9 cellular contexts compared by ENCODE assay signal in genomic region chr17:42674755-42675347, GRCh38. TPM values are rescaled to one million over a fixed set of nuclear protein-coding genes. Genes with fewer than 3 reads are reported as not detected.
DNase-seq lines count a peak whose midpoint lies in the region; ATAC-seq and TF ChIP-seq lines count a peak whose summit lies in the region.
"Had no signal": no experiment of that assay in that cellular context is flagged by ENCODE, and none has a peak within 500 bp of the region (broad histone marks: within the 10 kb centered on the region; RNA-seq: fewer than 3 reads in every experiment).

No MANE protein-coding gene starts in this region.

- H3K27me3 ChIP-seq in WERI-Rb-1 (ENCODE audit: insufficient read depth, low read depth, severe bottlenecking) (no peaks in the 10 kb centered on the region), transverse colon (no peaks in the 10 kb centered on the region)
- H3K27me3 ChIP-seq: adrenal gland had no signal

- 30% methylated on average over 6 of the region's 9 CpGs; no CpG with 5 or more reads in 1 of the 2 donors for WGBS in transverse colon (ENCODE audit: low coverage in 1 of 2), 2 donors

- H3K36me3 ChIP-seq in WERI-Rb-1: peaks cover 48% of the 10 kb centered on the region
- H3K36me3 ChIP-seq in transverse colon: no peaks in the 10 kb centered on the region

- CTCF ChIA-PET in activated CD4-positive, alpha-beta memory T cell treated with anti-CD3 and anti-CD28 coated beads, Interleukin-2, amount 10 ng/mL, durations not matched to agents 7 days and 5 days (lab: Charles Lee): interaction anchor here (0.6 to 2.2 kb wide), 4 partner anchors 14 to 96 kb away, joined by 3 to 6 read pairs (median 4); partner anchors contain the start of gene TUBG1
- CTCF ChIA-PET in activated CD4-positive, alpha-beta memory T cell treated with anti-CD3 and anti-CD28 coated beads for 36 hours (lab: Charles Lee): interaction anchor here (1.0 to 2.2 kb wide), 5 partner anchors 9 to 96 kb away, joined by 4 to 9 read pairs (median 6); no protein-coding TSS in a partner anchor

- H3K27me3 Mint-ChIP-seq in activated CD4-positive, alpha-beta memory T cell treated with anti-CD3 and anti-CD28 coated beads, Interleukin-2, amount 10 ng/mL, durations not matched to agents 7 days and 5 days: peaks cover 49% of the 10 kb centered on the region
- H3K27me3 Mint-ChIP-seq in activated CD4-positive, alpha-beta memory T cell treated with anti-CD3 and anti-CD28 coated beads for 36 hours: peaks cover 43% of the 10 kb centered on the region

- peak overlapping the region; percentile 5 for H3K4me3 Mint-ChIP-seq in activated CD4-positive, alpha-beta memory T cell treated with anti-CD3 and anti-CD28 coated beads, Interleukin-2, amount 10 ng/mL, durations not matched to agents 7 days and 5 days
- H3K4me3 Mint-ChIP-seq in activated CD4-positive, alpha-beta memory T cell treated with anti-CD3 and anti-CD28 coated beads for 36 hours: no peak overlapping the region

- no peak for DNase-seq in activated CD4-positive, alpha-beta memory T cell treated with anti-CD3 and anti-CD28 coated beads, Interleukin-2, amount 10 ng/mL, durations not matched to agents 7 days and 5 days
- no peak for DNase-seq in activated CD4-positive, alpha-beta memory T cell treated with anti-CD3 and anti-CD28 coated beads for 36 hours
- peak; percentile 70 for DNase-seq in WERI-Rb-1
- DNase-seq in iPS-NIHi7 (ENCODE audit: extremely low spot score): peak; percentile 68
- DNase-seq in transverse colon: peak; percentile 32
- no peak for DNase-seq in globus pallidus (ENCODE audit: low spot score)

- H3K9me3 ChIP-seq in WERI-Rb-1 (ENCODE audit: severe bottlenecking) (no peaks in the 10 kb centered on the region), transverse colon (no peaks in the 10 kb centered on the region)
- H3K9me3 ChIP-seq: adrenal gland had no signal

- peaks cover 46% of the 10 kb centered on the region for H3K4me1 Mint-ChIP-seq in activated CD4-positive, alpha-beta memory T cell treated with anti-CD3 and anti-CD28 coated beads, Interleukin-2, amount 10 ng/mL, durations not matched to agents 7 days and 5 days
- peaks cover 50% of the 10 kb centered on the region for H3K4me1 Mint-ChIP-seq in activated CD4-positive, alpha-beta memory T cell treated with anti-CD3 and anti-CD28 coated beads for 36 hours (ENCODE audit: low read depth)

- peak overlapping the region; percentile 96 for H3K4me3 ChIP-seq in WERI-Rb-1 (ENCODE audit: low read depth, low read length)
- peak overlapping the region; percentile 75 to 91 (median 85) for H3K4me3 ChIP-seq in transverse colon

- ATAC-seq in HG03025 (IDR thresholded peaks at IDR 0.05; ENCODE audit: low FRiP score, unreplicated experiment): no peak
- no peak for ATAC-seq in HG03460 (IDR thresholded peaks at IDR 0.05; ENCODE audit: unreplicated experiment)

- no peaks in the 10 kb centered on the region for H3K9me3 Mint-ChIP-seq in activated CD4-positive, alpha-beta memory T cell treated with anti-CD3 and anti-CD28 coated beads, Interleukin-2, amount 10 ng/mL, durations not matched to agents 7 days and 5 days
- H3K9me3 Mint-ChIP-seq in activated CD4-positive, alpha-beta memory T cell treated with anti-CD3 and anti-CD28 coated beads for 36 hours: no peaks in the 10 kb centered on the region

- no peak for TF ChIP-seq EP300 in transverse colon (IDR thresholded peaks at IDR 0.05; ENCODE audit: low read depth)

- intact Hi-C loops in activated CD4-positive, alpha-beta memory T cell treated with anti-CD3 and anti-CD28 coated beads for 36 hours (cut with micrococcal nuclease): loop anchor here (5.0 to 10.0 kb wide), 2 partner anchors 138 to 390 kb away; partner anchors contain the start of genes NAGLU and STAT5A
- intact Hi-C loops in transverse colon (cut with DNase I; ENCODE audit: low total_unique reads): no loop called here

- no peaks in the 10 kb centered on the region for H3K36me3 Mint-ChIP-seq in activated CD4-positive, alpha-beta memory T cell treated with anti-CD3 and anti-CD28 coated beads, Interleukin-2, amount 10 ng/mL, durations not matched to agents 7 days and 5 days (ENCODE audit: low read depth)
- H3K36me3 Mint-ChIP-seq in activated CD4-positive, alpha-beta memory T cell treated with anti-CD3 and anti-CD28 coated beads for 36 hours: no peaks in the 10 kb centered on the region

- TF ChIP-seq POLR2A in transverse colon (IDR thresholded peaks at IDR 0.05): no peak

- POLR2A ChIA-PET in activated CD4-positive, alpha-beta memory T cell treated with anti-CD3 and anti-CD28 coated beads, Interleukin-2, amount 10 ng/mL, durations not matched to agents 7 days and 5 days (lab: Charles Lee): interaction anchor here (1.1 kb wide), 1 partner anchor 65 kb away, joined by 4 read pairs; the partner anchor contains the start of genes RETREG3 and TUBG1
- POLR2A ChIA-PET in activated CD4-positive, alpha-beta memory T cell treated with anti-CD3 and anti-CD28 coated beads for 36 hours (lab: Charles Lee): no interaction called here

- peak overlapping the region; percentile 88 for H3K27ac ChIP-seq in WERI-Rb-1
- H3K27ac ChIP-seq in transverse colon: peak overlapping the region; percentile 92 to 98 (median 96)

- in situ Hi-C loops in transverse colon (cut with MboI; ENCODE audit: low pct_ligation_motif_present in 1 of 4, low pct_unique_long_range_greater_than_20kb in 1 of 4, low sequenced_read_pairs in 3 of 4): loop anchor here in 3 of 4 donors (25.0 kb wide), 1 partner anchor 88 kb away; the partner anchor contains the start of gene PSMC3IP (in 3 of the 3)

- peaks cover 21 to 63% (median 50%) of the 10 kb centered on the region in 4 donors for H3K4me1 ChIP-seq in transverse colon

- H3K27ac Mint-ChIP-seq in activated CD4-positive, alpha-beta memory T cell treated with anti-CD3 and anti-CD28 coated beads, Interleukin-2, amount 10 ng/mL, durations not matched to agents 7 days and 5 days: no peak overlapping the region
- H3K27ac Mint-ChIP-seq in activated CD4-positive, alpha-beta memory T cell treated with anti-CD3 and anti-CD28 coated beads for 36 hours: no peak overlapping the region

- TF ChIP-seq CTCF in WERI-Rb-1 (IDR thresholded peaks at IDR 0.05; ENCODE audit: low read depth, low read length) (no peak), transverse colon (IDR thresholded peaks at IDR 0.05) (no peak)

RNA-seq across cellular contexts. Expression of gene PLEKHH3, which starts 1.9 kb away (rescaled TPM):
- 1 to 10 TPM; 1.8 to 3.1 TPM for total RNA-seq in activated CD4-positive, alpha-beta memory T cell treated with anti-CD3 and anti-CD28 coated beads, Interleukin-2, amount 10 ng/mL, durations not matched to agents 7 days and 5 days
- 1 to 10 TPM; 1.1 to 1.2 TPM for total RNA-seq in activated CD4-positive, alpha-beta memory T cell treated with anti-CD3 and anti-CD28 coated beads for 36 hours
- 10 to 100 TPM in 2 of 4 donors, 1 to 10 TPM in 2; 5.8 to 29.9 (median 9.9) TPM for total RNA-seq in transverse colon

RNA-seq across cellular contexts. Expression of gene CCR10, which starts 6.8 kb away (rescaled TPM):
- 1 to 10 TPM in 1 of 2 experiments, under 1 TPM in 1; 0.68 to 1.1 TPM for total RNA-seq in activated CD4-positive, alpha-beta memory T cell treated with anti-CD3 and anti-CD28 coated beads, Interleukin-2, amount 10 ng/mL, durations not matched to agents 7 days and 5 days
- under 1 TPM; 0.38 to 0.65 TPM for total RNA-seq in activated CD4-positive, alpha-beta memory T cell treated with anti-CD3 and anti-CD28 coated beads for 36 hours
- 1 to 10 TPM in 1 of 4 donors, under 1 TPM in 1, not detected in 2; 0.82 to 3.5 TPM for total RNA-seq in transverse colon

RNA-seq across cellular contexts. Expression of gene CNTNAP1, which starts 7.5 kb away (rescaled TPM):
- total RNA-seq in activated CD4-positive, alpha-beta memory T cell treated with anti-CD3 and anti-CD28 coated beads, Interleukin-2, amount 10 ng/mL, durations not matched to agents 7 days and 5 days: 1 to 10 TPM; 1.2 TPM
- 1 to 10 TPM; 1.8 to 1.9 TPM for total RNA-seq in activated CD4-positive, alpha-beta memory T cell treated with anti-CD3 and anti-CD28 coated beads for 36 hours
- 10 to 100 TPM in 2 of 4 donors, 1 to 10 TPM in 2; 3.7 to 43.8 (median 10.1) TPM for total RNA-seq in transverse colon

RNA-seq across cellular contexts. Expression of gene TUBG2, which starts 15.8 kb away (rescaled TPM):
- total RNA-seq in activated CD4-positive, alpha-beta memory T cell treated with anti-CD3 and anti-CD28 coated beads, Interleukin-2, amount 10 ng/mL, durations not matched to agents 7 days and 5 days: 1 to 10 TPM; 7.2 to 7.5 TPM
- 10 to 100 TPM in 1 of 2 experiments, 1 to 10 TPM in 1; 9.3 to 10.1 TPM for total RNA-seq in activated CD4-positive, alpha-beta memory T cell treated with anti-CD3 and anti-CD28 coated beads for 36 hours
- 10 to 100 TPM in 3 of 4 donors, 1 to 10 TPM in 1; 9.6 to 53.1 (median 26.7) TPM for total RNA-seq in transverse colon

Comparison
In these comparisons a context has a peak if more than half of its experiments do, and no peak if none do; other contexts are left out.
1. DNase-seq: peak in WERI-Rb-1 (single experiment), iPS-NIHi7 (single experiment) and transverse colon (single experiment); none in activated CD4-positive, alpha-beta memory T cell treated with anti-CD3 and anti-CD28 coated beads, Interleukin-2, amount 10 ng/mL, durations not matched to agents 7 days and 5 days (single experiment), activated CD4-positive, alpha-beta memory T cell treated with anti-CD3 and anti-CD28 coated beads for 36 hours (single experiment) and globus pallidus (single experiment).